10 cellular contexts compared by ENCODE assay signal in the genomic region with DNA sequence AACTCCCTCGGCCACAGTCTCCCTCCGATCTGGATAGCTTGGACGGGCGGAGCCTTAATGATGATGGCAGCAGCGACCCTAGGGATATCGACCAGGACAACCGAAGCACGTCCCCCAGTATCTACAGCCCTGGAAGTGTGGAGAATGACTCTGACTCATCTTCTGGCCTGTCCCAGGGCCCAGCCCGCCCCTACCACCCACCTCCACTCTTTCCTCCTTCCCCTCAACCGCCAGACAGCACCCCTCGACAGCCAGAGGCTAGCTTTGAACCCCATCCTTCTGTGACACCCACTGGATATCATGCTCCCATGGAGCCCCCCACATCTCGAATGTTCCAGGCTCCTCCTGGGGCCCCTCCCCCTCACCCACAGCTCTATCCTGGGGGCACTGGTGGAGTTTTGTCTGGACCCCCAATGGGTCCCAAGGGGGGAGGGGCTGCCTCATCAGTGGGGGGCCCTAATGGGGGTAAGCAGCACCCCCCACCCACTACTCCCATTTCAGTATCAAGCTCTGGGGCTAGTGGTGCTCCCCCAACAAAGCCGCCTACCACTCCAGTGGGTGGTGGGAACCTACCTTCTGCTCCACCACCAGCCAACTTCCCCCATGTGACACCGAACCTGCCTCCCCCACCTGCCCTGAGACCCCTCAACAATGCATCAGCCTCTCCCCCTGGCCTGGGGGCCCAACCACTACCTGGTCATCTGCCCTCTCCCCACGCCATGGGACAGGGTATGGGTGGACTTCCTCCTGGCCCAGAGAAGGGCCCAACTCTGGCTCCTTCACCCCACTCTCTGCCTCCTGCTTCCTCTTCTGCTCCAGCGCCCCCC. TPM values are rescaled to one million over a fixed set of nuclear protein-coding genes. Genes with fewer than 3 reads are reported as not detected.
DNase-seq lines count a peak whose midpoint lies in the region; ATAC-seq and TF ChIP-seq lines count a peak whose summit lies in the region.
"Had no signal": no experiment of that assay in that cellular context is flagged by ENCODE, and none has a peak within 500 bp of the region (broad histone marks: within the 10 kb centered on the region; RNA-seq: fewer than 3 reads in every experiment).

No MANE protein-coding gene starts in this region.

- TF ChIP-seq EP300 in transverse colon (IDR thresholded peaks at IDR 0.05; ENCODE audit: low read depth) = no peak

- H3K9me3 Mint-ChIP-seq in activated CD4-positive, alpha-beta memory T cell treated with anti-CD3 and anti-CD28 coated beads, Interleukin-2, amount 10 ng/mL, durations not matched to agents 7 days and 5 days = no peaks in the 10 kb centered on the region

- H3K4me3 Mint-ChIP-seq in activated CD4-positive, alpha-beta memory T cell treated with anti-CD3 and anti-CD28 coated beads, Interleukin-2, amount 10 ng/mL, durations not matched to agents 7 days and 5 days = peak overlapping the region; percentile 88

- in situ Hi-C loops in transverse colon (cut with MboI; ENCODE audit: low pct_ligation_motif_present in 1 of 4, low pct_unique_long_range_greater_than_20kb in 1 of 4, low sequenced_read_pairs in 3 of 4) = loop anchor here in 2 of 4 donors (25.0 kb wide), 1 partner anchor 177 kb away; a partner anchor contains a TSS

- 70 to 87% methylated on average over 6 to 16 of the region's 16 CpGs for WGBS in transverse colon (ENCODE audit: low coverage in 1 of 2), 2 donors

- POLR2A ChIA-PET in activated CD4-positive, alpha-beta memory T cell treated with anti-CD3 and anti-CD28 coated beads, Interleukin-2, amount 10 ng/mL, durations not matched to agents 7 days and 5 days (lab: Charles Lee) = interaction anchor here (0.7 to 19.4 kb wide), 9 partner anchors 9 to 173 kb away, joined by 4 to 295 read pairs (median 34); a partner anchor contains a TSS

- H3K36me3 Mint-ChIP-seq in activated CD4-positive, alpha-beta memory T cell treated with anti-CD3 and anti-CD28 coated beads, Interleukin-2, amount 10 ng/mL, durations not matched to agents 7 days and 5 days (ENCODE audit: low read depth) = peaks cover 38% of the 10 kb centered on the region

- intact Hi-C loops in Right ventricle myocardium inferior (cut with DNase I) = no loop called here
- intact Hi-C loops in left cardiac atrium (cut with DNase I) = no loop called here
- intact Hi-C loops in transverse colon (cut with DNase I; ENCODE audit: low total_unique reads) = loop anchor here (5.0 kb wide), 1 partner anchor 63 kb away; a partner anchor contains a TSS

- DNase-seq in Right ventricle myocardium inferior (ENCODE audit: missing footprints) (no peak), left cardiac atrium (no peak), right atrium auricular region (ENCODE audit: low spot score) (no peak), transverse colon (no peak), epidermal melanocyte (ENCODE audit: insufficient read length, low spot score) (no peak), DMS53 treated with DMSO at 0.1 percent for 48 hours (lab: John Stamatoyannopoulos, UW; ENCODE audit: unreplicated experiment) (no peak)
- DNase-seq in activated CD4-positive, alpha-beta memory T cell treated with anti-CD3 and anti-CD28 coated beads, Interleukin-2, amount 10 ng/mL, durations not matched to agents 7 days and 5 days = no peak

- H3K9me3 ChIP-seq in right atrium auricular region (no peaks in the 10 kb centered on the region), transverse colon (no peaks in the 10 kb centered on the region)

- peak overlapping the region; percentile 95 for H3K27ac Mint-ChIP-seq in activated CD4-positive, alpha-beta memory T cell treated with anti-CD3 and anti-CD28 coated beads, Interleukin-2, amount 10 ng/mL, durations not matched to agents 7 days and 5 days

- H3K27me3 ChIP-seq in right atrium auricular region = no peaks in the 10 kb centered on the region
- H3K27me3 ChIP-seq in transverse colon = no peaks in the 10 kb centered on the region

- peak; percentile 2 for ATAC-seq in Right ventricle myocardium inferior
- no peak for ATAC-seq in left cardiac atrium
- ATAC-seq in GM19351 (IDR thresholded peaks at IDR 0.05; ENCODE audit: unreplicated experiment) = no peak

- peaks cover 28% of the 10 kb centered on the region for H3K36me3 ChIP-seq in right atrium auricular region
- peaks cover 0 to 8% (median 0%) of the 10 kb centered on the region in 4 donors for H3K36me3 ChIP-seq in transverse colon

- H3K27ac ChIP-seq in right atrium auricular region (peak overlapping the region; percentile 46 to 68), transverse colon (peak overlapping the region; percentile 10 to 99 (median 96))

- TF ChIP-seq POLR2A in transverse colon (IDR thresholded peaks at IDR 0.05) = no peak

- H3K4me3 ChIP-seq in right atrium auricular region (no peak overlapping the region), transverse colon (no peak overlapping the region)

- no peaks in the 10 kb centered on the region for H3K27me3 Mint-ChIP-seq in activated CD4-positive, alpha-beta memory T cell treated with anti-CD3 and anti-CD28 coated beads, Interleukin-2, amount 10 ng/mL, durations not matched to agents 7 days and 5 days

- H3K4me1 ChIP-seq in right atrium auricular region (peaks cover 0 to 70% of the 10 kb centered on the region in 2 donors), transverse colon (peaks cover 26 to 63% (median 46%) of the 10 kb centered on the region in 4 donors)

- TF ChIP-seq CTCF in right atrium auricular region (IDR thresholded peaks at IDR 0.05) (no peak), transverse colon (IDR thresholded peaks at IDR 0.05) (no peak)

- CTCF ChIA-PET in activated CD4-positive, alpha-beta memory T cell treated with anti-CD3 and anti-CD28 coated beads, Interleukin-2, amount 10 ng/mL, durations not matched to agents 7 days and 5 days (lab: Charles Lee) = interaction anchor here (2.4 to 6.5 kb wide), 3 partner anchors 10 to 28 kb away, joined by 15 to 71 read pairs (median 27); a partner anchor contains a TSS

- peaks cover 69% of the 10 kb centered on the region for H3K4me1 Mint-ChIP-seq in activated CD4-positive, alpha-beta memory T cell treated with anti-CD3 and anti-CD28 coated beads, Interleukin-2, amount 10 ng/mL, durations not matched to agents 7 days and 5 days

RNA-seq across cellular contexts. Expression of a gene that starts 7.9 kb away (rescaled TPM):
- total RNA-seq in Right ventricle myocardium inferior (not detected), left cardiac atrium (not detected), right atrium auricular region (not detected), transverse colon (not detected)
- total RNA-seq in activated CD4-positive, alpha-beta memory T cell treated with anti-CD3 and anti-CD28 coated beads, Interleukin-2, amount 10 ng/mL, durations not matched to agents 7 days and 5 days = not detected
- total RNA-seq: lung microvascular endothelial cell, RPMI7951 had no signal

RNA-seq across cellular contexts. Expression of a gene that starts 8.0 kb away (rescaled TPM):
- 78.9 TPM for total RNA-seq in Right ventricle myocardium inferior
- 10 to 100 TPM; 75.3 to 83.1 TPM for total RNA-seq in left cardiac atrium
- 10 to 100 TPM; 33.9 to 34.6 TPM for total RNA-seq in activated CD4-positive, alpha-beta memory T cell treated with anti-CD3 and anti-CD28 coated beads, Interleukin-2, amount 10 ng/mL, durations not matched to agents 7 days and 5 days
- 10 to 100 TPM; 37.1 to 68.9 TPM for total RNA-seq in right atrium auricular region
- 100 to 1,000 TPM in 2 of 4 donors, 10 to 100 TPM in 2; 59.1 to 160 (median 112) TPM for total RNA-seq in transverse colon

RNA-seq across cellular contexts. Expression of a gene that starts 8.1 kb away (rescaled TPM):
- total RNA-seq in Right ventricle myocardium inferior = 250 TPM
- 100 to 1,000 TPM; 249 to 282 TPM for total RNA-seq in left cardiac atrium
- total RNA-seq in activated CD4-positive, alpha-beta memory T cell treated with anti-CD3 and anti-CD28 coated beads, Interleukin-2, amount 10 ng/mL, durations not matched to agents 7 days and 5 days = 100 to 1,000 TPM; 141 TPM
- 100 to 1,000 TPM; 398 to 533 TPM for total RNA-seq in right atrium auricular region
- 100 to 1,000 TPM; 303 to 452 (median 386) TPM for total RNA-seq in transverse colon

RNA-seq across cellular contexts. Expression of a gene that starts 15.4 kb away (rescaled TPM):
- total RNA-seq in Right ventricle myocardium inferior (9.1 TPM), left cardiac atrium (10 to 100 TPM; 13.0 to 18.9 TPM), right atrium auricular region (1 to 10 TPM; 3.7 to 7.5 TPM), transverse colon (10 to 100 TPM; 21.7 to 49.0 (median 36.1) TPM)
- total RNA-seq in activated CD4-positive, alpha-beta memory T cell treated with anti-CD3 and anti-CD28 coated beads, Interleukin-2, amount 10 ng/mL, durations not matched to agents 7 days and 5 days = 100 to 1,000 TPM; 295 to 299 TPM

RNA-seq across cellular contexts. Expression of a gene that starts 21.4 kb away (rescaled TPM):
- 10.2 TPM for total RNA-seq in Right ventricle myocardium inferior
- 10 to 100 TPM; 12.8 to 24.9 TPM for total RNA-seq in left cardiac atrium
- total RNA-seq in activated CD4-positive, alpha-beta memory T cell treated with anti-CD3 and anti-CD28 coated beads, Interleukin-2, amount 10 ng/mL, durations not matched to agents 7 days and 5 days = 100 to 1,000 TPM; 206 to 207 TPM
- total RNA-seq in right atrium auricular region = 10 to 100 TPM in 1 of 2 donors, 1 to 10 TPM in 1; 9.7 to 36.9 TPM
- total RNA-seq in transverse colon = 10 to 100 TPM in 2 of 4 donors, 1 to 10 TPM in 2; 7.2 to 14.1 (median 9.6) TPM
